In the genomic region with DNA sequence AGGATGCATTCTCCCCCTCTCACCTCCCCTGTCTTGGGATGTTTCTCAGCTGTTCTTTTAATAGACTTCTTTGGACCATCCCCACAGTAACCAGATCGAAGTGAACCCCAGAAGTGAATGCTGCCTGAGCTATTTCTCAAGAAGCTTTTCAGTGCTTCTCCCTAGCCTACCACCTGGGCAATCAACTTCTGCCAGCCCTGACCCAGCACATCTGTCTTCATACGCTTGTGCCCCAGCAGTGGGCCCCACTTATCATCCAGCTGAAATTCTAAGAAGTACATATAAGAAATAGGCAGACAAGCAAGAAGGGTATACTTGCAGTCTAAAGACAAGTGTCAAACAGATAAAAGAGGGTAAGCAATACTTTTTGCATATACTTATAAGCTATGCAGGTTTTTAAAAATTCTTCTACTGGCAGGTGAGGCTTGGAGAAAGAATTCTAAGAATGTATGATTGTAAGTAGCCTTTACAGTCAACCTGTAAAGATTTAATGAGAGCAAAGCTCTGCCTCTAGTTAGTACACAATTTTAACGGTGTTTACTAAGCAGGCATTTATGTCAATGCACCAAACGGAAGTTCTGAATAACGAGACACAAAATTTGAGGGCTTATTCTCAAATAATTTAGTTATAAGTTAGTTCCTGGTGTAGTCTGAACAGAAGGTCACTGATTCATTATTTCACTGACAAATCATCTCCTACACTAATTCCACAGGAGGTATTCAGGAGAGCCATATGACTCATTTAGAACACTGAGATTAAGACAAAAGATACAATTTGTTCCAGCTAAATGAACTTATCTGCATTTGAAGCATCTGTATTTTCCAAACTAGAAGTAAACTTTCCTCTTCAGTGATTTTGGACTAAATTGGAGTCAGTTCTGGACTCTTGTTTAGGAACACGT, we compare ENCODE assay signal across 20 cellular contexts.
DNase-seq lines count a peak whose midpoint lies in the region; ATAC-seq, FAIRE-seq and TF ChIP-seq lines count a peak whose summit lies in the region.
"Had no signal": no experiment of that assay in that cellular context is flagged by ENCODE, and none has a peak within 500 bp of the region (broad histone marks: within the 10 kb centered on the region; RNA-seq: fewer than 3 reads in every experiment).

No MANE protein-coding gene starts in this region.

- no peaks in the 10 kb centered on the region for H3K36me3 Mint-ChIP-seq in nephron (ENCODE audit: low read depth)
- H3K36me3 Mint-ChIP-seq in activated CD4-positive, alpha-beta memory T cell treated with anti-CD3 and anti-CD28 coated beads, Interleukin-2, amount 10 ng/mL, durations not matched to agents 7 days and 5 days (ENCODE audit: low read depth) = no peaks in the 10 kb centered on the region

- WGBS in pancreas, 2 donors = 78 to 79% methylated on average over 6 of the region's 6 CpGs

- no peaks in the 10 kb centered on the region for H3K27me3 ChIP-seq in pancreas
- no peaks in the 10 kb centered on the region for H3K27me3 ChIP-seq in upper lobe of right lung
- H3K27me3 ChIP-seq: BLaER1 treated with 17β-estradiol and CSF1 and Interleukin-3, amounts not matched to agents 10 nM and 100 nM; brain microvascular endothelial cell had no signal

- intact Hi-C loops in pancreas (cut with DNase I) = no loop called here
- intact Hi-C loops in upper lobe of right lung (cut with DNase I) = no loop called here

- ATAC-seq in esophagus mucosa (peak; percentile 69), pancreas (no peak), upper lobe of right lung (no peak)
- ATAC-seq: activated CD8-positive, alpha-beta T cell treated with anti-CD3 and anti-CD28 coated beads, Interleukin-2, amount 10 ng/mL, durations not matched to agents 7 days and 5 days had no signal

- H3K36me3 ChIP-seq in pancreas (no peaks in the 10 kb centered on the region), upper lobe of right lung (no peaks in the 10 kb centered on the region)
- H3K36me3 ChIP-seq: BLaER1 treated with 17β-estradiol and CSF1 and Interleukin-3, amounts not matched to agents 10 nM and 100 nM; brain microvascular endothelial cell had no signal

- H3K4me1 ChIP-seq in pancreas = no peaks in the 10 kb centered on the region
- H3K4me1 ChIP-seq in upper lobe of right lung = no peaks in the 10 kb centered on the region

- H3K27me3 Mint-ChIP-seq in nephron (ENCODE audit: low read depth) = no peaks in the 10 kb centered on the region
- H3K27me3 Mint-ChIP-seq in activated CD4-positive, alpha-beta memory T cell treated with anti-CD3 and anti-CD28 coated beads, Interleukin-2, amount 10 ng/mL, durations not matched to agents 7 days and 5 days = peaks cover 6% of the 10 kb centered on the region

- POLR2A ChIA-PET in activated CD4-positive, alpha-beta memory T cell treated with anti-CD3 and anti-CD28 coated beads, Interleukin-2, amount 10 ng/mL, durations not matched to agents 7 days and 5 days (lab: Charles Lee) = no interaction called here

- no peak overlapping the region for H3K4me3 Mint-ChIP-seq in nephron
- H3K4me3 Mint-ChIP-seq in activated CD4-positive, alpha-beta memory T cell treated with anti-CD3 and anti-CD28 coated beads, Interleukin-2, amount 10 ng/mL, durations not matched to agents 7 days and 5 days = no peak overlapping the region
- H3K4me3 Mint-ChIP-seq: activated CD8-positive, alpha-beta T cell treated with anti-CD3 and anti-CD28 coated beads, Interleukin-2, amount 10 ng/mL, durations not matched to agents 7 days and 5 days had no signal

- peak overlapping the region; percentile 20 to 79 (median 40) for H3K27ac Mint-ChIP-seq in nephron
- H3K27ac Mint-ChIP-seq in activated CD4-positive, alpha-beta memory T cell treated with anti-CD3 and anti-CD28 coated beads, Interleukin-2, amount 10 ng/mL, durations not matched to agents 7 days and 5 days = no peak overlapping the region
- H3K27ac Mint-ChIP-seq: activated CD8-positive, alpha-beta T cell treated with anti-CD3 and anti-CD28 coated beads, Interleukin-2, amount 10 ng/mL, durations not matched to agents 7 days and 5 days had no signal

- FAIRE-seq in pancreas (lab: Jason Lieb, UNC) = no peak
- FAIRE-seq: urothelium cell line had no signal

- DNase-seq in ELR (ENCODE audit: low read depth) (peak; percentile 69), RPMI7951 (ENCODE audit: low read depth) (peak; percentile 66), pancreas (no peak), upper lobe of right lung (no peak)
- no peak for DNase-seq in stimulated activated CD4-positive, alpha-beta T cell treated with anti-CD3 and anti-CD28 coated beads, Interleukin-2, amount 100 ng/mL, for 48 hours
- DNase-seq in activated CD4-positive, alpha-beta memory T cell treated with anti-CD3 and anti-CD28 coated beads, Interleukin-2, amount 10 ng/mL, durations not matched to agents 7 days and 5 days = no peak
- DNase-seq: activated CD8-positive, alpha-beta T cell treated with anti-CD3 and anti-CD28 coated beads, Interleukin-2, amount 10 ng/mL, durations not matched to agents 7 days and 5 days; activated effector memory CD4-positive, alpha-beta T cell treated with Interleukin-2 at 50 U/mL for 16 hours; brain microvascular endothelial cell; DND-41; erythroblast; KG1; NCI-H1694 treated with DMSO at 0.1 percent for 48 hours; NCI-H526; stimulated activated CD4-positive, alpha-beta T cell treated with anti-CD3 and anti-CD28 coated beads, Interleukin-1b, Interleukin-23, amount 100 ng/mL, for 48 hours; T1000 had no signal

- H3K27ac ChIP-seq in pancreas (no peak overlapping the region), upper lobe of right lung (no peak overlapping the region)
- H3K27ac ChIP-seq: BLaER1 treated with 17β-estradiol and CSF1 and Interleukin-3, amounts not matched to agents 10 nM and 100 nM; brain microvascular endothelial cell had no signal

- TF ChIP-seq CTCF in nephron (IDR thresholded peaks at IDR 0.05; ENCODE audit: unreplicated experiment in 3 of 3) (no peak), pancreas (IDR thresholded peaks at IDR 0.05) (no peak), upper lobe of right lung (IDR thresholded peaks at IDR 0.05) (no peak)

- H3K9me3 ChIP-seq in pancreas (no peaks in the 10 kb centered on the region), upper lobe of right lung (no peaks in the 10 kb centered on the region)
- H3K9me3 ChIP-seq: BLaER1 treated with 17β-estradiol and CSF1 and Interleukin-3, amounts not matched to agents 10 nM and 100 nM had no signal

- no peaks in the 10 kb centered on the region for H3K4me1 Mint-ChIP-seq in nephron
- no peaks in the 10 kb centered on the region for H3K4me1 Mint-ChIP-seq in activated CD4-positive, alpha-beta memory T cell treated with anti-CD3 and anti-CD28 coated beads, Interleukin-2, amount 10 ng/mL, durations not matched to agents 7 days and 5 days

- no peak overlapping the region for H3K4me3 ChIP-seq in pancreas
- H3K4me3 ChIP-seq in upper lobe of right lung = no peak overlapping the region
- H3K4me3 ChIP-seq: BLaER1 treated with 17β-estradiol and CSF1 and Interleukin-3, amounts not matched to agents 10 nM and 100 nM had no signal

- CTCF ChIA-PET in activated CD4-positive, alpha-beta memory T cell treated with anti-CD3 and anti-CD28 coated beads, Interleukin-2, amount 10 ng/mL, durations not matched to agents 7 days and 5 days (lab: Charles Lee) = no interaction called here

- H3K9me3 Mint-ChIP-seq in nephron = no peaks in the 10 kb centered on the region
- H3K9me3 Mint-ChIP-seq in activated CD4-positive, alpha-beta memory T cell treated with anti-CD3 and anti-CD28 coated beads, Interleukin-2, amount 10 ng/mL, durations not matched to agents 7 days and 5 days = no peaks in the 10 kb centered on the region

Comparison
In these comparisons a context has a peak if more than half of its experiments do, and no peak if none do; other contexts are left out.
1. DNase-seq: peak in ELR (single experiment) and RPMI7951 (single experiment); none in stimulated activated CD4-positive, alpha-beta T cell treated with anti-CD3 and anti-CD28 coated beads, Interleukin-2, amount 100 ng/mL, for 48 hours (0 of 2), pancreas (0 of 6), upper lobe of right lung (single experiment) and activated CD4-positive, alpha-beta memory T cell treated with anti-CD3 and anti-CD28 coated beads, Interleukin-2, amount 10 ng/mL, durations not matched to agents 7 days and 5 days (single experiment).